9 cellular contexts compared by ENCODE assay signal in genomic region chr1:214427871-214428277, GRCh38.
DNase-seq lines count a peak whose midpoint lies in the region; ATAC-seq, FAIRE-seq and TF ChIP-seq lines count a peak whose summit lies in the region.
"Had no signal": no experiment of that assay in that cellular context is flagged by ENCODE, and none has a peak within 500 bp of the region (broad histone marks: within the 10 kb centered on the region; RNA-seq: fewer than 3 reads in every experiment).

No MANE protein-coding gene starts in this region.

- intact Hi-C loops in left cardiac atrium (cut with DNase I) = no loop called here
- intact Hi-C loops in left ventricle myocardium inferior (cut with micrococcal nuclease) = no loop called here
- intact Hi-C loops in Panc1 (cut with micrococcal nuclease; ENCODE audit: unreplicated experiment) = no loop called here

- no peaks in the 10 kb centered on the region for H3K27me3 ChIP-seq in left ventricle myocardium inferior (ENCODE audit: low read depth)
- H3K27me3 ChIP-seq in Panc1 (ENCODE audit: control insufficient read depth, insufficient read depth, low read length) = no peaks in the 10 kb centered on the region
- H3K27me3 ChIP-seq in keratinocyte (ENCODE audit: control insufficient read depth, extremely low read depth, insufficient read depth, low read length) = no peaks in the 10 kb centered on the region

- DNase-seq in left cardiac atrium (no peak), left ventricle myocardium inferior (no peak), Panc1 (ENCODE audit: low read depth, low spot score) (peak; percentile 76), keratinocyte (ENCODE audit: low read depth, low spot score) (peak; percentile 87), DMS79 treated with DMSO at 0.1 percent for 48 hours (lab: John Stamatoyannopoulos, UW) (no peak)
- DNase-seq in activated T-cell treated with anti-CD3 and anti-CD28 coated beads, Interleukin-2, amount 50 U/mL, for 48 hours = peak; percentile 69 to 75

- H3K9me3 Mint-ChIP-seq in stimulated activated memory B cell treated with anti-CD40 and anti-IgM and Interleukin-4, amounts not matched to agents 10 μg/mL and 1 μg/mL and 100 μg/mL, for 72 hours = no peaks in the 10 kb centered on the region

- peak overlapping the region; percentile 2 for H3K27ac Mint-ChIP-seq in stimulated activated memory B cell treated with anti-CD40 and anti-IgM and Interleukin-4, amounts not matched to agents 10 μg/mL and 1 μg/mL and 100 μg/mL, for 72 hours

- H3K27ac ChIP-seq in left ventricle myocardium inferior (replicated peaks) = no peak overlapping the region
- peak overlapping the region; percentile 72 for H3K27ac ChIP-seq in Panc1 (ENCODE audit: low read length)
- peak overlapping the region; percentile 71 for H3K27ac ChIP-seq in keratinocyte (ENCODE audit: control insufficient read depth, insufficient read depth, low read length)

- no peak overlapping the region for H3K4me3 Mint-ChIP-seq in stimulated activated memory B cell treated with anti-CD40 and anti-IgM and Interleukin-4, amounts not matched to agents 10 μg/mL and 1 μg/mL and 100 μg/mL, for 72 hours

- H3K36me3 ChIP-seq in left ventricle myocardium inferior (no peaks in the 10 kb centered on the region), Panc1 (ENCODE audit: control insufficient read depth, insufficient read depth, low read length) (peaks cover 3% of the 10 kb centered on the region; the same call in 1 of the 2 replicates), keratinocyte (ENCODE audit: control insufficient read depth in 2 of 2, extremely low read depth in 1 of 2, insufficient read depth in 2 of 2, low read length in 2 of 2) (peaks cover 0 to 3% of the 10 kb centered on the region in 2 experiments)

- H3K4me1 ChIP-seq in left ventricle myocardium inferior (peaks cover 22% of the 10 kb centered on the region), Panc1 (ENCODE audit: control insufficient read depth, insufficient read depth, low read length) (peaks cover 44% of the 10 kb centered on the region), keratinocyte (ENCODE audit: control insufficient read depth, extremely low read depth, insufficient read depth, low read length) (peaks cover 59% of the 10 kb centered on the region)

- FAIRE-seq in keratinocyte (lab: Jason Lieb, UNC) = peak; percentile 99
- FAIRE-seq: G401.6 had no signal

- H3K4me3 ChIP-seq in left ventricle myocardium inferior = no peak overlapping the region
- peak overlapping the region in 1 of 2 experiments; percentile 23; a peak in 2 of 4 replicates for H3K4me3 ChIP-seq in Panc1 (ENCODE audit: low read depth in 2 of 2, low read length in 2 of 2)
- H3K4me3 ChIP-seq in keratinocyte (ENCODE audit: control insufficient read depth in 2 of 3, extremely low read depth in 1 of 3, insufficient read depth in 2 of 3, low read depth in 1 of 3, low read length in 3 of 3) = no peak overlapping the region

- peak overlapping the region; percentile 11 for H3K9ac ChIP-seq in keratinocyte (ENCODE audit: control insufficient read depth, extremely low read depth, insufficient read depth, low read length)

- H3K9me3 ChIP-seq in left ventricle myocardium inferior (replicated peaks) = no peaks in the 10 kb centered on the region
- no peaks in the 10 kb centered on the region for H3K9me3 ChIP-seq in Panc1 (ENCODE audit: control insufficient read depth, insufficient read depth, low read depth, low read length)
- H3K9me3 ChIP-seq in keratinocyte (ENCODE audit: control insufficient read depth, low read depth, low read length) = no peaks in the 10 kb centered on the region

- in situ Hi-C loops in Panc1 (cut with HindIII; ENCODE audit: low pct_unique_long_range_greater_than_20kb, low sequenced_read_pairs) = no loop called here

- H2AFZ ChIP-seq in keratinocyte (ENCODE audit: control insufficient read depth, low read length) = no peak overlapping the region

- H3K27me3 Mint-ChIP-seq in stimulated activated memory B cell treated with anti-CD40 and anti-IgM and Interleukin-4, amounts not matched to agents 10 μg/mL and 1 μg/mL and 100 μg/mL, for 72 hours = peaks cover 4% of the 10 kb centered on the region

- TF ChIP-seq CTCF in left ventricle myocardium inferior (IDR thresholded peaks at IDR 0.05; ENCODE audit: borderline replicate concordance) (no peak), Panc1 (IDR thresholded peaks at IDR 0.05) (no peak), keratinocyte (optimal IDR thresholded peaks at IDR 0.05 in 1 of 3, IDR thresholded peaks at IDR 0.05 in 1 of 3, conservative IDR thresholded peaks at IDR 0.05 in 1 of 3; ENCODE audit: extremely low read depth in 1 of 3, insufficient read depth in 2 of 3, low read length in 3 of 3) (no peak)

- dilution Hi-C loops in keratinocyte (cut with MboI; ENCODE audit: extremely low pct_ligation_motif_present, low sequenced_read_pairs) = no loop called here

- H3K4me2 ChIP-seq in keratinocyte (ENCODE audit: control insufficient read depth, extremely low read depth, insufficient read depth, low read depth, low read length) = peak overlapping the region; percentile 59

- no peaks in the 10 kb centered on the region for H3K36me3 Mint-ChIP-seq in stimulated activated memory B cell treated with anti-CD40 and anti-IgM and Interleukin-4, amounts not matched to agents 10 μg/mL and 1 μg/mL and 100 μg/mL, for 72 hours

- POLR2A ChIA-PET in Panc1 (lab: Charles Lee) = no interaction called here

- BruUV-seq in Panc1 (replicated peaks; lab: Mats Ljungman, UMichigan) = TSS peak; percentile 7

- H3K79me2 ChIP-seq in keratinocyte (ENCODE audit: control insufficient read depth, insufficient read depth, low read length) = peaks cover 56% of the 10 kb centered on the region

- no peaks in the 10 kb centered on the region for H3K9me1 ChIP-seq in keratinocyte (ENCODE audit: control insufficient read depth, extremely low read depth, insufficient read depth, low read length)

- CTCF ChIA-PET in Panc1 (lab: Charles Lee) = no interaction called here

- H4K20me1 ChIP-seq in keratinocyte (ENCODE audit: control insufficient read depth, extremely low read depth, insufficient read depth, low read length) = no peaks in the 10 kb centered on the region

- ATAC-seq in left cardiac atrium (peak; percentile 33 to 61), HG03064 (IDR thresholded peaks at IDR 0.05; ENCODE audit: low read depth, unreplicated experiment) (peak; percentile 97), Panc1 (peak; percentile 83)
- peak; percentile 81 for ATAC-seq in stimulated activated memory B cell treated with anti-CD40 and anti-IgM and Interleukin-4, amounts not matched to agents 10 μg/mL and 1 μg/mL and 100 μg/mL, for 72 hours

- H3K4me1 Mint-ChIP-seq in stimulated activated memory B cell treated with anti-CD40 and anti-IgM and Interleukin-4, amounts not matched to agents 10 μg/mL and 1 μg/mL and 100 μg/mL, for 72 hours = peaks cover 15% of the 10 kb centered on the region

Comparison
In these comparisons a context has a peak if more than half of its experiments do, and no peak if none do; other contexts are left out.
1. ATAC-seq: peak in every context shown above with its lines; median percentile 97 in HG03064; 83 in Panc1; 81 in stimulated activated memory B cell treated with anti-CD40 and anti-IgM and Interleukin-4, amounts not matched to agents 10 μg/mL and 1 μg/mL and 100 μg/mL, for 72 hours; 47 in left cardiac atrium.
2. DNase-seq: peak in Panc1 (single experiment), activated T-cell treated with anti-CD3 and anti-CD28 coated beads, Interleukin-2, amount 50 U/mL, for 48 hours (2 of 2) and keratinocyte (single experiment); none in left cardiac atrium (single experiment), left ventricle myocardium inferior (single experiment) and DMS79 treated with DMSO at 0.1 percent for 48 hours (single experiment).